In genomic region chr17:1577657-1578428, GRCh38 we compare ENCODE assay signal across 1 cellular context.
TF ChIP-seq lines count a peak whose summit lies in the region.

No MANE protein-coding gene starts in this region.

TF ChIP-seq in IMR-90, 13 proteins besides CTCF, POLR2A, EP300 and RAD21 (continued from another document):
- TF ChIP-seq ELK1 (IDR thresholded peaks at IDR 0.05; ENCODE audit: borderline replicate concordance, low read depth, low read length) (no peak), FOS (IDR thresholded peaks at IDR 0.05; ENCODE audit: low read depth, low read length) (no peak), RCOR1 (IDR thresholded peaks at IDR 0.05; ENCODE audit: insufficient replicate concordance, low read length) (no peak), MXI1 (IDR thresholded peaks at IDR 0.05; ENCODE audit: borderline replicate concordance, low read depth, low read length) (no peak)
